ENCODE assay signal across 29 cellular contexts in the genomic region with DNA sequence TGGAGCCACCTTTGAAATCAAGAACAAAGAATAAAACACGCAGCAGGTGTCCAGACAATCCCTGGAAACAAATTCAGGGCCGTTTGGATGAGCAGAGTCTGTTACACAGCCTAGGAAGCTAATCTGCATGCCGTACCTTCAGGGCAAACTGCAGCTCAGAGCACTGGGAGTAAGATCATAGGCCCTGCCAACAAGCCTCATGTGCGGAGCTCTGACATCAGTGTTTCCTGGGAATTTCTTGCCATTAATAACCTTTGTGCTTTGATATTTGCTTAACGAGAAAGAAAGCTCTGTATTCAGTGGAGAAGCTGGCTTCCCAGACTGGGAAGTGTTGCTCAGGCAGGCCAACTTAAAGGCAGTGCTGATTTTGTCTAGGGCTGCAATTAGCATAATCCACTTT.
DNase-seq lines count a peak whose midpoint lies in the region; ATAC-seq, FAIRE-seq and TF ChIP-seq lines count a peak whose summit lies in the region.
"Had no signal": no experiment of that assay in that cellular context is flagged by ENCODE, and none has a peak within 500 bp of the region (broad histone marks: within the 10 kb centered on the region; RNA-seq: fewer than 3 reads in every experiment).

No MANE protein-coding gene starts in this region.

- peak; percentile 42 for DNase-seq in DMS 273 (lab: John Stamatoyannopoulos, UW; ENCODE audit: unreplicated experiment)
- no peak for DNase-seq in DMS 273 treated with DMSO at 0.1 percent for 48 hours (lab: John Stamatoyannopoulos, UW)
- peak; percentile 4 for DNase-seq in astrocyte (ENCODE audit: low read depth)
- DNase-seq in foreskin melanocyte = peak; percentile 96
- peak; percentile 31 for DNase-seq in stomach
- no peak for DNase-seq in T-helper 9 cell
- DNase-seq: activated CD8-positive, alpha-beta memory T cell treated with anti-CD3 and anti-CD28 coated beads, Interleukin-2, amount 10 ng/mL, durations not matched to agents 7 days and 5 days; activated T-cell treated with anti-CD3 and anti-CD28 coated beads, Interleukin-2, amount 50 U/mL, for 48 hours; brain microvascular endothelial cell; CD4-positive, alpha-beta memory T cell; effector CD4-positive, alpha-beta T cell; GF-D8; H9; lower lobe of right lung; NCI-H2029; NCI-H226; NCI-H774; OCI-M1; posterior cingulate gyrus; sigmoid colon; stimulated activated CD4-positive, alpha-beta T cell treated with anti-CD3 and anti-CD28 coated beads, Interleukin-15, amount 100 ng/mL, for 24 hours; stimulated activated naive CD4-positive, alpha-beta T cell treated with Interleukin-2 at 50 U/mL for 16 hours; testis had no signal

- no peaks in the 10 kb centered on the region for H3K79me2 ChIP-seq in astrocyte (ENCODE audit: insufficient read depth, low read length)

- no peak for ATAC-seq in GM21515 (IDR thresholded peaks at IDR 0.05; ENCODE audit: unreplicated experiment)
- no peak for ATAC-seq in HG03196 (IDR thresholded peaks at IDR 0.05; ENCODE audit: unreplicated experiment)
- ATAC-seq: activated CD8-positive, alpha-beta memory T cell treated with anti-CD3 and anti-CD28 coated beads, Interleukin-2, amount 10 ng/mL, durations not matched to agents 7 days and 5 days; lower lobe of right lung had no signal

- no peak overlapping the region for H3K4me3 ChIP-seq in astrocyte (ENCODE audit: insufficient read depth, low read depth, low read length)
- no peak overlapping the region for H3K4me3 ChIP-seq in stomach
- H3K4me3 ChIP-seq: lower lobe of right lung, sigmoid colon, testis had no signal

- no peaks in the 10 kb centered on the region for H3K9me3 Mint-ChIP-seq in astrocyte (ENCODE audit: unreplicated experiment)
- H3K9me3 Mint-ChIP-seq: CD4-positive, alpha-beta memory T cell; H9; IgD-negative memory B cell; neural crest cell had no signal

- H3K9ac ChIP-seq in astrocyte (ENCODE audit: low read length) = no peak overlapping the region

- TF ChIP-seq POLR2A in stomach (IDR thresholded peaks at IDR 0.05) = no peak

- intact Hi-C loops in stomach (cut with DNase I; ENCODE audit: low total_unique reads) = no loop called here

- no peak overlapping the region for H3K27ac Mint-ChIP-seq in astrocyte (ENCODE audit: unreplicated experiment)
- H3K27ac Mint-ChIP-seq: activated CD8-positive, alpha-beta memory T cell treated with anti-CD3 and anti-CD28 coated beads, Interleukin-2, amount 10 ng/mL, durations not matched to agents 7 days and 5 days; H9; IgD-negative memory B cell had no signal

- H3K27me3 ChIP-seq in astrocyte (ENCODE audit: insufficient read depth, low read length) = no peaks in the 10 kb centered on the region
- H3K27me3 ChIP-seq in stomach = no peaks in the 10 kb centered on the region
- H3K27me3 ChIP-seq: brain microvascular endothelial cell, sigmoid colon, testis had no signal

- WGBS in stomach, 5 donors = 25 to 44% (median 28%) methylated on average over 5 of the region's 5 CpGs

- H3K9me3 ChIP-seq in astrocyte (ENCODE audit: insufficient read depth, low read depth, low read length) = no peaks in the 10 kb centered on the region
- no peaks in the 10 kb centered on the region for H3K9me3 ChIP-seq in stomach
- H3K9me3 ChIP-seq: lower lobe of right lung, sigmoid colon, testis had no signal

- TF ChIP-seq EP300 in stomach (IDR thresholded peaks at IDR 0.05) = no peak

- H3K36me3 ChIP-seq in astrocyte (ENCODE audit: insufficient read depth, low read length) = no peaks in the 10 kb centered on the region
- H3K36me3 ChIP-seq in stomach = no peaks in the 10 kb centered on the region
- H3K36me3 ChIP-seq: brain microvascular endothelial cell, lower lobe of right lung, sigmoid colon had no signal

- H3K4me1 ChIP-seq in astrocyte (ENCODE audit: insufficient read depth, low read length) = no peaks in the 10 kb centered on the region
- peaks cover 0 to 9% (median 4%) of the 10 kb centered on the region in 4 donors for H3K4me1 ChIP-seq in stomach
- H3K4me1 ChIP-seq: lower lobe of right lung, sigmoid colon, testis had no signal

- no peak for FAIRE-seq in astrocyte (lab: Jason Lieb, UNC)
- FAIRE-seq: colon had no signal

- no peaks in the 10 kb centered on the region for H4K20me1 ChIP-seq in astrocyte (ENCODE audit: insufficient read depth, low read length)

- H3K27me3 Mint-ChIP-seq in astrocyte (ENCODE audit: low read depth, unreplicated experiment) = no peaks in the 10 kb centered on the region

- no peak overlapping the region for H3K4me2 ChIP-seq in astrocyte (ENCODE audit: low read length)

- no peak overlapping the region for H3K4me3 Mint-ChIP-seq in astrocyte (ENCODE audit: unreplicated experiment)
- H3K4me3 Mint-ChIP-seq: activated CD8-positive, alpha-beta memory T cell treated with anti-CD3 and anti-CD28 coated beads, Interleukin-2, amount 10 ng/mL, durations not matched to agents 7 days and 5 days; CD4-positive, alpha-beta memory T cell; H9; IgD-negative memory B cell; neural crest cell had no signal

- no peaks in the 10 kb centered on the region for H3K36me3 Mint-ChIP-seq in astrocyte (ENCODE audit: low read depth, unreplicated experiment)
- H3K36me3 Mint-ChIP-seq: activated CD8-positive, alpha-beta memory T cell treated with anti-CD3 and anti-CD28 coated beads, Interleukin-2, amount 10 ng/mL, durations not matched to agents 7 days and 5 days; CD4-positive, alpha-beta memory T cell had no signal

- H3K4me1 Mint-ChIP-seq in astrocyte (ENCODE audit: low read depth, unreplicated experiment) = no peaks in the 10 kb centered on the region
- H3K4me1 Mint-ChIP-seq: activated CD8-positive, alpha-beta memory T cell treated with anti-CD3 and anti-CD28 coated beads, Interleukin-2, amount 10 ng/mL, durations not matched to agents 7 days and 5 days had no signal

- TF ChIP-seq CTCF in astrocyte (IDR thresholded peaks at IDR 0.05; ENCODE audit: insufficient read depth, low read depth, low read length) (no peak), stomach (IDR thresholded peaks at IDR 0.05) (no peak)

- peak overlapping the region; percentile 24 for H2AFZ ChIP-seq in astrocyte (ENCODE audit: low read depth, low read length)

- no peak overlapping the region for H3K27ac ChIP-seq in astrocyte (ENCODE audit: low read depth, low read length)
- H3K27ac ChIP-seq in stomach = no peak overlapping the region
- H3K27ac ChIP-seq: 22Rv1, brain microvascular endothelial cell, lower lobe of right lung, sigmoid colon, testis had no signal

Comparison
In these comparisons a context has a peak if more than half of its experiments do, and no peak if none do; other contexts are left out.
1. DNase-seq: peak in DMS 273 (single experiment), astrocyte (single experiment), foreskin melanocyte (single experiment) and stomach (single experiment); none in DMS 273 treated with DMSO at 0.1 percent for 48 hours (single experiment) and T-helper 9 cell (single experiment).